Comparison of ENCODE assay signal across 8 cellular contexts in genomic region chr10:69407621-69408301, GRCh38. TPM values are rescaled to one million over a fixed set of nuclear protein-coding genes. Genes with fewer than 3 reads are reported as not detected.
A peak's percentile ranks its signal among the peaks of the same experiment; 100 is the strongest.
DNase-seq lines count a peak whose midpoint lies in the region; TF ChIP-seq lines count a peak whose summit lies in the region.

No MANE protein-coding gene starts in this region.

- 74% methylated on average over 14 of the region's 14 CpGs for WGBS in liver

- H3K4me3 ChIP-seq in MM.1S (ENCODE audit: low read length) (peak overlapping the region; percentile 34; the same call in 1 of the 2 replicates), adipocyte (ENCODE audit: low read length) (peak overlapping the region; percentile 45), liver (ENCODE audit: low read depth in 1 of 3, low read length in 3 of 3) (no peak overlapping the region)

- peak; percentile 60 for TF ChIP-seq CTCF in MM.1S (IDR thresholded peaks at IDR 0.05; ENCODE audit: low read length)
- peak; percentile 14 for TF ChIP-seq CTCF in liver (IDR thresholded peaks at IDR 0.05; ENCODE audit: low read depth, low read length, missing input control)

- H3K9me3 ChIP-seq in MM.1S (replicated peaks; ENCODE audit: insufficient read depth, low read length) (no peaks in the 10 kb centered on the region), adipocyte (ENCODE audit: control insufficient read depth, low read length) (no peaks in the 10 kb centered on the region), liver (ENCODE audit: control insufficient read depth in 4 of 4, low read length in 3 of 4) (no peaks in the 10 kb centered on the region)

- no peaks in the 10 kb centered on the region for H3K79me2 ChIP-seq in MM.1S (ENCODE audit: low read length)

- H3K36me3 ChIP-seq in MM.1S (replicated peaks; ENCODE audit: insufficient read depth, low read length) = no peaks in the 10 kb centered on the region
- no peaks in the 10 kb centered on the region for H3K36me3 ChIP-seq in adipocyte (ENCODE audit: control insufficient read depth, insufficient read depth, low read length, severe bottlenecking)
- no peaks in the 10 kb centered on the region for H3K36me3 ChIP-seq in liver (ENCODE audit: control insufficient read depth in 4 of 4, insufficient read depth in 3 of 4, low read depth in 1 of 4, low read length in 3 of 4)

- peaks cover 4% of the 10 kb centered on the region for H3F3A ChIP-seq in MM.1S (ENCODE audit: insufficient read depth, low read length)

- H3K27ac ChIP-seq in MM.1S (ENCODE audit: low read length) (no peak overlapping the region), liver (ENCODE audit: low read depth in 1 of 2, low read length in 2 of 2) (peak overlapping the region in 1 of 2 donors; percentile 35)

- peak overlapping the region; percentile 76; the same call in 1 of the 2 replicates for H3K4me2 ChIP-seq in MM.1S (ENCODE audit: low read depth, low read length)

- H3K4me1 ChIP-seq in MM.1S (ENCODE audit: low read length) (peaks cover 10% of the 10 kb centered on the region), adipocyte (ENCODE audit: control insufficient read depth, insufficient read depth, low read length) (peaks cover 57% of the 10 kb centered on the region), liver (ENCODE audit: control insufficient read depth in 4 of 4, insufficient read depth in 4 of 4, low read length in 3 of 4) (peaks cover 0 to 4% (median 2%) of the 10 kb centered on the region in 4 donors)

- DNase-seq in NCI-H1092 treated with DMSO at 0.1 percent for 48 hours (lab: John Stamatoyannopoulos, UW) (peak; percentile 18), NCI-H1092 (lab: John Stamatoyannopoulos, UW) (no peak), MM.1S (peak; percentile 45), adipocyte (ENCODE audit: low read depth) (no peak), cortex of kidney (lab: John Stamatoyannopoulos, UW) (no peak), NCI-H128 (lab: John Stamatoyannopoulos, UW; ENCODE audit: unreplicated experiment) (no peak)
- no peak for DNase-seq in stimulated activated CD4-positive, alpha-beta T cell treated with anti-CD3 and anti-CD28 coated beads, Interleukin-2, amount 100 ng/mL, for 24 hours

- H3K9ac ChIP-seq in MM.1S (ENCODE audit: low read length) (peak overlapping the region; percentile 60; the same call in 1 of the 2 replicates), adipocyte (ENCODE audit: low read length) (peak overlapping the region; percentile 60), liver (ENCODE audit: low read depth in 1 of 2, low read length in 2 of 2) (no peak overlapping the region)

- peak overlapping the region; percentile 84 for H2AFZ ChIP-seq in MM.1S (ENCODE audit: low read length)

- H3K27me3 ChIP-seq in MM.1S (replicated peaks; ENCODE audit: insufficient read depth, low read length) (no peaks in the 10 kb centered on the region), adipocyte (replicated peaks; ENCODE audit: control insufficient read depth, insufficient read depth, low read length) (no peaks in the 10 kb centered on the region), liver (ENCODE audit: control insufficient read depth in 4 of 4, insufficient read depth in 4 of 4, low read length in 3 of 4) (no peaks in the 10 kb centered on the region)

- peak in 1 of 2 donors; percentile 56 for TF ChIP-seq RAD21 in liver (IDR thresholded peaks at IDR 0.05)

- no peaks in the 10 kb centered on the region for H3K9me2 ChIP-seq in MM.1S (replicated peaks; ENCODE audit: insufficient read depth, low read length)

- no peaks in the 10 kb centered on the region for H4K20me1 ChIP-seq in MM.1S (ENCODE audit: insufficient read depth, low read length)

TF ChIP-seq in liver, 16 proteins besides CTCF, POLR2A, EP300 and RAD21:
- TF ChIP-seq MAX (IDR thresholded peaks at IDR 0.05) (no peak), TAF1 (conservative IDR thresholded peaks at IDR 0.05) (no peak), HNF4A (conservative IDR thresholded peaks at IDR 0.05) (no peak), GABPA (IDR thresholded peaks at IDR 0.05 in 1 of 2, conservative IDR thresholded peaks at IDR 0.05 in 1 of 2) (no peak), EGR1 (IDR thresholded peaks at IDR 0.05; ENCODE audit: low read depth in 2 of 2) (no peak), YY1 (IDR thresholded peaks at IDR 0.05) (no peak), FOXA1 (IDR thresholded peaks at IDR 0.05) (no peak), ATF3 (IDR thresholded peaks at IDR 0.05) (no peak), RXRA (IDR thresholded peaks at IDR 0.05) (no peak), HNF4G (IDR thresholded peaks at IDR 0.05) (no peak), ZBTB33 (IDR thresholded peaks at IDR 0.05) (no peak), JUND (IDR thresholded peaks at IDR 0.05) (no peak), REST (IDR thresholded peaks at IDR 0.05) (no peak), NR2F2 (IDR thresholded peaks at IDR 0.05) (no peak), FOXA2 (IDR thresholded peaks at IDR 0.05) (no peak), SP1 (IDR thresholded peaks at IDR 0.05) (no peak)

RNA-seq across cellular contexts. Expression of gene TACR2, which starts 9.0 kb away (rescaled TPM):
- total RNA-seq in liver = under 1 TPM in 1 of 2 donors, not detected in 1; 0.08 TPM
- polyA plus RNA-seq in liver = under 1 TPM; 0.12 to 0.18 TPM

RNA-seq across cellular contexts. Expression of gene TSPAN15, which starts 43.5 kb away (rescaled TPM):
- 1 to 10 TPM; 2.6 to 4.0 TPM for total RNA-seq in liver
- polyA plus RNA-seq in liver = 1 to 10 TPM; 2.0 to 4.3 TPM

Comparison
In these comparisons a context has a peak if more than half of its experiments do, and no peak if none do; other contexts are left out.
1. DNase-seq: peak in NCI-H1092 treated with DMSO at 0.1 percent for 48 hours (single experiment) and MM.1S (single experiment); none in NCI-H1092 (single experiment), adipocyte (single experiment), cortex of kidney (single experiment), stimulated activated CD4-positive, alpha-beta T cell treated with anti-CD3 and anti-CD28 coated beads, Interleukin-2, amount 100 ng/mL, for 24 hours (0 of 2) and NCI-H128 (single experiment).
2. H3K4me3 ChIP-seq: peak in MM.1S (single experiment) and adipocyte (single experiment); none in liver (0 of 3).
3. H3K9ac ChIP-seq: peak in MM.1S (single experiment) and adipocyte (single experiment); none in liver (0 of 2).